In the genomic region with DNA sequence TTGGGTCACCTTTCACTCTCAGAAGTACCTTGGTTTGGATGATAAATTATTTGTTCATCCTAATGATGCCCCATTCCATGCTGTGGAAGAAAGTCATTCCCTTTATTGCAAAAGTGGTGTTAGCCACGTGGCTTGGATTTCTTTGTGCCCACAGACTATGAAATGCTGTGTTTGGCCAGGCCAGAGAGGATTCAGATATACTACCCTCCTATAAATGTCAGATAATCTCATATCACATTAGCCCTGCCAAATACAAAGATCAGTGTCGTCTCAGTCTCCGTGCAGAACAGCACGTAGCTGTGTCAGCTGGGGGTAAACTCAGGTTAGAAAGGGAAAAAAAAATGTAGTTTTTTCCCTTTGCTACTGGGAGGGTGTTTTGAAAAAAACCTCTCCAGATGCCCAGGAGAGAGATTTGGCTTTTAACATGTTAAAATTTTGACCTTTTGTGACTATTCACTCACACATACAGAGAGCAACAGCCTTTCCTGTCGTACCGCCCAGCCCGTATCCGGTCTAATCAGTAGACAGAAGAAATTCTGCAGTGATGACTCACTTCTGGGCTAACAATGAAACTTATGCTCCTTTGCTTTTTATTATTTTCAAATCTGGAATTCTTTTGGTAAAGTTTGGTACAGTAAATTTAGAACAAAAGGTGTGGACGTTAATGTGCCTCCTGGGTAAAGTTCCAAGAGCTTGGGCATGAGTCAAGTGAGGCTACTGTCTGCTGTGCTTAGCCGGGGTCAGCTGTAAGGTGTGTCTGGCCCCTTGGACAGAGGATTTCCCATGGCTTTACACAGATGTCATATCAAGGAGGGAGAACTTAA, we compare ENCODE assay signal across 8 cellular contexts. TPM values are rescaled to one million over a fixed set of nuclear protein-coding genes. Genes with fewer than 3 reads are reported as not detected.
DNase-seq lines count a peak whose midpoint lies in the region; ATAC-seq and TF ChIP-seq lines count a peak whose summit lies in the region.

No MANE protein-coding gene starts in this region.

- H3K36me3 Mint-ChIP-seq in activated T-helper 2 cell treated with anti-CD3 and anti-CD28 coated beads, Interferon-gamma antibody, Interleukin-2, Interleukin-4, amounts not matched to agents 10 μg/mL and 5 μg/mL and 100 μg/mL, durations not matched to agents 14 hours and 24 hours and 36 hours (ENCODE audit: low read depth) = no peaks in the 10 kb centered on the region

- no peak overlapping the region for H3K27ac Mint-ChIP-seq in activated T-helper 2 cell treated with anti-CD3 and anti-CD28 coated beads, Interferon-gamma antibody, Interleukin-2, Interleukin-4, amounts not matched to agents 10 μg/mL and 5 μg/mL and 100 μg/mL, durations not matched to agents 14 hours and 24 hours and 36 hours

- H3K9me3 Mint-ChIP-seq in activated T-helper 2 cell treated with anti-CD3 and anti-CD28 coated beads, Interferon-gamma antibody, Interleukin-2, Interleukin-4, amounts not matched to agents 10 μg/mL and 5 μg/mL and 100 μg/mL, durations not matched to agents 14 hours and 24 hours and 36 hours = no peaks in the 10 kb centered on the region

- no peak overlapping the region for H3K4me3 Mint-ChIP-seq in activated T-helper 2 cell treated with anti-CD3 and anti-CD28 coated beads, Interferon-gamma antibody, Interleukin-2, Interleukin-4, amounts not matched to agents 10 μg/mL and 5 μg/mL and 100 μg/mL, durations not matched to agents 14 hours and 24 hours and 36 hours (ENCODE audit: low read depth)

- H3K27me3 Mint-ChIP-seq in activated T-helper 2 cell treated with anti-CD3 and anti-CD28 coated beads, Interferon-gamma antibody, Interleukin-2, Interleukin-4, amounts not matched to agents 10 μg/mL and 5 μg/mL and 100 μg/mL, durations not matched to agents 14 hours and 24 hours and 36 hours (ENCODE audit: low read depth) = peaks cover 9% of the 10 kb centered on the region

- H3K4me3 ChIP-seq in WI38 (ENCODE audit: low read depth, low read length) (peak overlapping the region; percentile 2; the same call in 1 of the 2 replicates), skeletal muscle tissue (ENCODE audit: low read length in 3 of 3) (peak overlapping the region in 1 of 3 donors; percentile 26)

- H3K27ac ChIP-seq in skeletal muscle tissue (ENCODE audit: low read depth, low read length) = peak overlapping the region; percentile 49

- no peak for TF ChIP-seq CTCF in WI38 (IDR thresholded peaks at IDR 0.05; ENCODE audit: low read depth, low read length)

- no peaks in the 10 kb centered on the region for H3K9me3 ChIP-seq in skeletal muscle tissue (ENCODE audit: control insufficient read depth in 3 of 3, low read length in 3 of 3)

- ATAC-seq in GM18861 (IDR thresholded peaks at IDR 0.05; ENCODE audit: unreplicated experiment) (peak; percentile 81), HG03175 (IDR thresholded peaks at IDR 0.05; ENCODE audit: unreplicated experiment) (peak; percentile 73), left ventricle myocardium superior (peak; percentile 92)

- H3K4me1 Mint-ChIP-seq in activated T-helper 2 cell treated with anti-CD3 and anti-CD28 coated beads, Interferon-gamma antibody, Interleukin-2, Interleukin-4, amounts not matched to agents 10 μg/mL and 5 μg/mL and 100 μg/mL, durations not matched to agents 14 hours and 24 hours and 36 hours (ENCODE audit: low read depth) = peaks cover 7% of the 10 kb centered on the region

- no peaks in the 10 kb centered on the region for H3K36me3 ChIP-seq in skeletal muscle tissue (ENCODE audit: control insufficient read depth in 3 of 3, insufficient read depth in 3 of 3, low read length in 3 of 3)

- H3K4me1 ChIP-seq in skeletal muscle tissue (ENCODE audit: control insufficient read depth in 3 of 3, insufficient read depth in 3 of 3, low read length in 3 of 3) = peaks cover 4 to 19% (median 5%) of the 10 kb centered on the region in 3 donors

- no peaks in the 10 kb centered on the region for H3K27me3 ChIP-seq in skeletal muscle tissue (ENCODE audit: control insufficient read depth in 3 of 3, insufficient read depth in 3 of 3, low read length in 3 of 3)

- DNase-seq in left ventricle myocardium superior (peak; percentile 57), occipital lobe (lab: John Stamatoyannopoulos, UW) (no peak), NCI-H345 treated with DMSO at 0.1 percent for 48 hours (lab: John Stamatoyannopoulos, UW; ENCODE audit: unreplicated experiment) (no peak)
- DNase-seq in activated T-helper 2 cell treated with anti-CD3 and anti-CD28 coated beads, Interferon-gamma antibody, Interleukin-2, Interleukin-4, amounts not matched to agents 10 μg/mL and 5 μg/mL and 100 μg/mL, durations not matched to agents 14 hours and 24 hours and 36 hours (ENCODE audit: low spot score) = no peak

- peak overlapping the region in 1 of 3 donors; percentile 24 for H3K9ac ChIP-seq in skeletal muscle tissue (ENCODE audit: low read depth in 1 of 3, low read length in 3 of 3)

- intact Hi-C loops in left ventricle myocardium superior (cut with micrococcal nuclease) = no loop called here
- intact Hi-C loops in activated T-helper 2 cell treated with anti-CD3 and anti-CD28 coated beads, Interferon-gamma antibody, Interleukin-2, Interleukin-4, amounts not matched to agents 10 μg/mL and 5 μg/mL and 100 μg/mL, durations not matched to agents 14 hours and 24 hours and 36 hours (cut with micrococcal nuclease) = no loop called here

RNA-seq across cellular contexts. Expression of a gene that starts 8.5 kb away (rescaled TPM):
- total RNA-seq in left ventricle myocardium superior (34.4 TPM), skeletal muscle tissue (19.3 TPM), occipital lobe (8.7 TPM)
- total RNA-seq in activated T-helper 2 cell treated with anti-CD3 and anti-CD28 coated beads, Interferon-gamma antibody, Interleukin-2, Interleukin-4, amounts not matched to agents 10 μg/mL and 5 μg/mL and 100 μg/mL, durations not matched to agents 14 hours and 24 hours and 36 hours = not detected in 2 replicates
